In the genomic region with DNA sequence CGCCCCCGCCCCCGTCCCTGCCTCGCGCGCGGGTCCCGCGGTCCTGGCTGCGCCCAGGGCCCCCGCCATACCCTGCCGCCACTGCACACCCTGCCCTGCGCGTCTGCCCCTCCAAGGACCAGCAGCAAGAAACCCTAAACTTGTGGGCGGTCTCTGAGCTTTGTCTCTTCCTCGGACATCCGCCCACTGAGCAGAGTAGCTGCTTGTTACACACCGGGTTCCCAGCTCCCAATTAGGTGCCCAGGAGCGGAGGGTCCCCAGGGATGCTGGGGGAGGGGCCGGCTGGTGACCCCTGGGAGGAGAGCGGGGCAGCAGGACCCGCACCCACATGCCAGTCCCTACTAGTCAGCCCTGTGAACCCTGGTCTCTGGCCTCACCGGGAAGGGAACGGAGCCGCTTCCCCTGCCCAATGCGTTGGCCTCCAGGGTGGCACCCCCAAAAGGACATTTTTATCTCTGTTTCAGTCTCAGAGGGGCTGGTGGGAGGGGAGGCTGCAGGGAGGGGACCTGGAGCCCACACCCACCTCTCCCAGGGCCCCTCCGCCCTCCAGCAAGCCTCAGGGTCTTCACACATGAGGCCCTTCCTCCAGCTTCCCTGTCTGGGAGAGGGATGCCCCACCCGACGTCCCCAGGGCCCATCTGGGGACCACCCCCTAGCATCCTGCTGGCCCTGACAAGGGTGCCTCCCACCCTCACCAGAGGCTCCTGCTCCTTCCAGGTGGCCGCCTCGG, we compare ENCODE assay signal across 8 cellular contexts. TPM values are rescaled to one million over a fixed set of nuclear protein-coding genes. Genes with fewer than 3 reads are reported as not detected.
DNase-seq lines count a peak whose midpoint lies in the region; ATAC-seq and TF ChIP-seq lines count a peak whose summit lies in the region.

No MANE protein-coding gene starts in this region.

- H3K4me1 ChIP-seq in HUES64 (ENCODE audit: insufficient read depth, low read length) (no peaks in the 10 kb centered on the region), SJCRH30 (no peaks in the 10 kb centered on the region)

- BruUV-seq in Calu3 (replicated peaks; lab: Mats Ljungman, UMichigan): no TSS peak

- H3K27me3 ChIP-seq in HUES64 (ENCODE audit: insufficient read depth, low read length) (no peaks in the 10 kb centered on the region), SJCRH30 (no peaks in the 10 kb centered on the region)

- H3K27ac ChIP-seq in HUES64 (ENCODE audit: low read depth, low read length): peak overlapping the region; percentile 66
- peak overlapping the region in 1 of 2 donors; percentile 85 for H3K27ac ChIP-seq in coronary artery
- H3K27ac ChIP-seq in SJCRH30: no peak overlapping the region

- TF ChIP-seq CTCF in Calu3 (IDR thresholded peaks at IDR 0.05; ENCODE audit: unreplicated experiment) (no peak), coronary artery (IDR thresholded peaks at IDR 0.05) (no peak), neural crest cell (conservative IDR thresholded peaks at IDR 0.05) (no peak)

- DNase-seq in Calu3 (no peak), coronary artery (ENCODE audit: low spot score) (no peak), neural crest cell (ENCODE audit: low read depth, low spot score) (no peak), hippocampal formation (lab: John Stamatoyannopoulos, UW) (no peak), SJCRH30 (no peak), NCI-H446 treated with DMSO at 0.1 percent for 48 hours (lab: John Stamatoyannopoulos, UW) (no peak)

- H3K36me3 Mint-ChIP-seq in Calu3 (ENCODE audit: insufficient read depth, unreplicated experiment): peaks cover 24% of the 10 kb centered on the region
- H3K36me3 Mint-ChIP-seq in neural crest cell (ENCODE audit: low read depth): no peaks in the 10 kb centered on the region

- H3K9ac ChIP-seq in HUES64 (ENCODE audit: low read depth, low read length): peak overlapping the region; percentile 51

- WGBS in HUES64: 21% methylated on average over 31 of the region's 31 CpGs

- peak overlapping the region; percentile 53 for H3K4me3 ChIP-seq in HUES64 (ENCODE audit: low read length)
- peak overlapping the region; percentile 69 for H3K4me3 ChIP-seq in coronary artery
- H3K4me3 ChIP-seq in SJCRH30: no peak overlapping the region

- CTCF ChIA-PET in Calu3 (lab: Charles Lee): interaction anchor here (0.6 to 1.8 kb wide), 10 partner anchors 9 to 221 kb away, joined by 3 to 37 read pairs (median 6); a partner anchor contains a TSS

- no peaks in the 10 kb centered on the region for H3K36me3 ChIP-seq in HUES64 (ENCODE audit: insufficient read depth, low read length)
- no peaks in the 10 kb centered on the region for H3K36me3 ChIP-seq in SJCRH30

- intact Hi-C loops in Calu3 (cut with micrococcal nuclease; ENCODE audit: unreplicated experiment): no loop called here

- H3K27ac Mint-ChIP-seq in Calu3 (ENCODE audit: unreplicated experiment) (peak overlapping the region; percentile 60), neural crest cell (ENCODE audit: unreplicated experiment) (no peak overlapping the region)

- no peaks in the 10 kb centered on the region for H3K27me3 Mint-ChIP-seq in Calu3 (ENCODE audit: unreplicated experiment)
- no peaks in the 10 kb centered on the region for H3K27me3 Mint-ChIP-seq in neural crest cell (ENCODE audit: low read depth)

- ATAC-seq in HG03045 (IDR thresholded peaks at IDR 0.05; ENCODE audit: unreplicated experiment): no peak

- H3K4me3 Mint-ChIP-seq in Calu3 (ENCODE audit: low read depth, unreplicated experiment) (peak overlapping the region; percentile 73), neural crest cell (peak overlapping the region; percentile 72)

- H3K9me3 Mint-ChIP-seq in Calu3 (ENCODE audit: low read depth, unreplicated experiment) (no peaks in the 10 kb centered on the region), neural crest cell (no peaks in the 10 kb centered on the region)

- H3K4me1 Mint-ChIP-seq in Calu3 (ENCODE audit: low read depth, unreplicated experiment): peaks cover 8% of the 10 kb centered on the region
- peaks cover 3% of the 10 kb centered on the region for H3K4me1 Mint-ChIP-seq in neural crest cell

- no peaks in the 10 kb centered on the region for H3K9me3 ChIP-seq in HUES64 (ENCODE audit: insufficient read depth, low read depth, low read length)
- no peaks in the 10 kb centered on the region for H3K9me3 ChIP-seq in SJCRH30 (replicated peaks)

RNA-seq across cellular contexts. Expression of a gene that starts 10.5 kb away (rescaled TPM):
- total RNA-seq in Calu3 (2022) (2.0 and 2.3 TPM in 2 replicates), neural crest cell (96.4 and 101 TPM in 2 replicates)
- polyA plus RNA-seq in HUES64 (2013, experiment 1 of 2): 58.0 TPM
- 42.2 TPM for polyA plus RNA-seq in HUES64 (2013, experiment 2 of 2)
- total RNA-seq in SJCRH30 (2014; rRNA removed; shearing (Covaris generic)): 36.6 and 38.0 TPM in 2 replicates

RNA-seq across cellular contexts. Expression of a gene that starts 15.4 kb away (rescaled TPM):
- total RNA-seq in Calu3 (2022) (39.1 and 39.8 TPM in 2 replicates), neural crest cell (46.7 and 48.4 TPM in 2 replicates)
- polyA plus RNA-seq in HUES64 (2013, experiment 1 of 2): 13.6 TPM
- polyA plus RNA-seq in HUES64 (2013, experiment 2 of 2): 14.5 TPM
- 16.7 and 25.6 TPM in 2 replicates for total RNA-seq in SJCRH30 (2014; rRNA removed; shearing (Covaris generic))

RNA-seq across cellular contexts. Expression of a gene that starts 15.8 kb away (rescaled TPM):
- 18.6 and 18.8 TPM in 2 replicates for total RNA-seq in Calu3 (2022)
- 11.4 TPM for polyA plus RNA-seq in HUES64 (2013, experiment 1 of 2)
- polyA plus RNA-seq in HUES64 (2013, experiment 2 of 2): 12.9 TPM
- total RNA-seq in neural crest cell: 14.6 and 15.2 TPM in 2 replicates
- 19.5 and 20.2 TPM in 2 replicates for total RNA-seq in SJCRH30 (2014; rRNA removed; shearing (Covaris generic))

RNA-seq across cellular contexts. Expression of a gene that starts 53.8 kb away (rescaled TPM):
- total RNA-seq in Calu3 (2022) (not detected in 2 replicates), neural crest cell (not detected in 2 replicates)
- 1.1 TPM for polyA plus RNA-seq in HUES64 (2013, experiment 1 of 2)
- 1.2 TPM for polyA plus RNA-seq in HUES64 (2013, experiment 2 of 2)
- 1.3 and 1.7 TPM in 2 replicates for total RNA-seq in SJCRH30 (2014; rRNA removed; shearing (Covaris generic))

Comparison
In these comparisons a context has a peak if more than half of its experiments do, and no peak if none do; other contexts are left out.
1. RNA of a gene that starts 10.5 kb away (total RNA-seq): 96.4 to 101 TPM in neural crest cell and 36.6 to 38.0 TPM in SJCRH30; 2.0 to 2.3 TPM in Calu3; every median in the first group is over 10 times any median in the second.